ENCODE assay signal across 1 cellular context in genomic region chr7:55255501-55256445, GRCh38.
TF ChIP-seq lines count a peak whose summit lies in the region.

No MANE protein-coding gene starts in this region.

TF ChIP-seq in K562, 482 proteins besides CTCF, POLR2A, EP300 and RAD21 (continued from another document and continues in another):
- TF ChIP-seq SFPQ (IDR thresholded peaks at IDR 0.05; ENCODE audit: low read depth, low read length): no peak
- TF ChIP-seq ZNF316 (IDR thresholded peaks at IDR 0.05): no peak
- TF ChIP-seq ZNF699 (CRISPR knock-in tag; IDR thresholded peaks at IDR 0.05; ENCODE audit: insufficient replicate concordance): no peak
- TF ChIP-seq ELK1 (CRISPR knock-in tag; IDR thresholded peaks at IDR 0.05): no peak
- TF ChIP-seq JUNB (CRISPR knock-in tag; conservative IDR thresholded peaks at IDR 0.05): no peak
- TF ChIP-seq CREB5 (CRISPR knock-in tag; IDR thresholded peaks at IDR 0.05): no peak
- TF ChIP-seq MYC (IDR thresholded peaks at IDR 0.05; ENCODE audit: low read depth, low read length): no peak
- TF ChIP-seq MYC (CRISPR knock-in tag; IDR thresholded peaks at IDR 0.05; ENCODE audit: borderline replicate concordance, low read depth): no peak
- peak; percentile 94 for TF ChIP-seq RB1 (IDR thresholded peaks at IDR 0.05; ENCODE audit: low read depth)
- no peak for TF ChIP-seq CBX2 (IDR thresholded peaks at IDR 0.05; ENCODE audit: insufficient read depth, low read length, poor library complexity, severe bottlenecking)
- no peak for TF ChIP-seq GTF2F1 (IDR thresholded peaks at IDR 0.05; ENCODE audit: low read depth, low read length)
- TF ChIP-seq ZNF140 (CRISPR knock-in tag; IDR thresholded peaks at IDR 0.05): no peak
- TF ChIP-seq HMGXB4 (CRISPR knock-in tag; IDR thresholded peaks at IDR 0.05): no peak
- no peak for TF ChIP-seq GTF2E2 (tag; IDR thresholded peaks at IDR 0.05)
- TF ChIP-seq ZNF12 (CRISPR knock-in tag; IDR thresholded peaks at IDR 0.05): no peak
- TF ChIP-seq NUFIP1 (IDR thresholded peaks at IDR 0.05; ENCODE audit: partially characterized antibody): no peak
- no peak for TF ChIP-seq ZSCAN29 (IDR thresholded peaks at IDR 0.05)
- no peak for TF ChIP-seq ETS2 (tag; IDR thresholded peaks at IDR 0.05; ENCODE audit: borderline replicate concordance, poor library complexity, severe bottlenecking)
- no peak for TF ChIP-seq PRMT5 (CRISPR knock-in tag; IDR thresholded peaks at IDR 0.05)
- no peak for TF ChIP-seq ZNF740 (CRISPR knock-in tag; IDR thresholded peaks at IDR 0.05)
- no peak for TF ChIP-seq ZNF740 (tag; IDR thresholded peaks at IDR 0.05)
- TF ChIP-seq TAF7 (tag; IDR thresholded peaks at IDR 0.05): no peak
- no peak for TF ChIP-seq ZNF707 (CRISPR knock-in tag; conservative IDR thresholded peaks at IDR 0.05)
- no peak for TF ChIP-seq ZBTB43 (CRISPR knock-in tag; IDR thresholded peaks at IDR 0.05)
- TF ChIP-seq ETV1 (tag; conservative IDR thresholded peaks at IDR 0.05; ENCODE audit: low read depth): peak; percentile 55
- TF ChIP-seq ZNF518B (CRISPR knock-in tag; IDR thresholded peaks at IDR 0.05): no peak
- no peak for TF ChIP-seq NONO (IDR thresholded peaks at IDR 0.05; ENCODE audit: low read depth in 2 of 2, low read length in 1 of 2)
- no peak for TF ChIP-seq ZNF609 (CRISPR knock-in tag; IDR thresholded peaks at IDR 0.05; ENCODE audit: borderline replicate concordance)
- TF ChIP-seq SLC30A9 (CRISPR knock-in tag; IDR thresholded peaks at IDR 0.05): no peak
- no peak for TF ChIP-seq CHAMP1 (IDR thresholded peaks at IDR 0.05)
- TF ChIP-seq EZH2 (IDR thresholded peaks at IDR 0.05; ENCODE audit: borderline replicate concordance, low read depth, low read length): no peak
- no peak for TF ChIP-seq ZKSCAN1 (IDR thresholded peaks at IDR 0.05; ENCODE audit: low read depth, low read length)
- no peak for TF ChIP-seq HDAC1 (IDR thresholded peaks at IDR 0.05)
- no peak for TF ChIP-seq HSF4 (CRISPR knock-in tag; IDR thresholded peaks at IDR 0.05; ENCODE audit: borderline replicate concordance)
- TF ChIP-seq THRAP3 (IDR thresholded peaks at IDR 0.05; ENCODE audit: borderline replicate concordance): no peak
- TF ChIP-seq GATAD2B (IDR thresholded peaks at IDR 0.05; ENCODE audit: borderline replicate concordance): no peak
- no peak for TF ChIP-seq KLF1 (tag; IDR thresholded peaks at IDR 0.05)
- no peak for TF ChIP-seq PHF21A (IDR thresholded peaks at IDR 0.05; ENCODE audit: borderline replicate concordance, low read depth)
- no peak for TF ChIP-seq ZNF24 (IDR thresholded peaks at IDR 0.05)
- no peak for TF ChIP-seq SETDB1 (IDR thresholded peaks at IDR 0.05; ENCODE audit: low read length)
- TF ChIP-seq IFI16 (CRISPR knock-in tag; IDR thresholded peaks at IDR 0.05): no peak
- no peak for TF ChIP-seq ZNF584 (CRISPR knock-in tag; IDR thresholded peaks at IDR 0.05; ENCODE audit: low read depth)
- 0 out of 2 replicates have a peak, but pooled peaks have one; percentile 40 for TF ChIP-seq BHLHE40 (IDR thresholded peaks at IDR 0.05; ENCODE audit: low read length)
- no peak for TF ChIP-seq ZNF253 (CRISPR knock-in tag; conservative IDR thresholded peaks at IDR 0.05)
- peak; percentile 60 to 65 for TF ChIP-seq NRF1 (conservative IDR thresholded peaks at IDR 0.05 in 1 of 2, IDR thresholded peaks at IDR 0.05 in 1 of 2)
- no peak for TF ChIP-seq U2AF1 (optimal IDR thresholded peaks at IDR 0.05; ENCODE audit: low read depth, low read length)
- no peak for TF ChIP-seq ZC3H4 (CRISPR knock-in tag; IDR thresholded peaks at IDR 0.05; ENCODE audit: borderline replicate concordance)
- TF ChIP-seq HLTF (IDR thresholded peaks at IDR 0.05): no peak
- TF ChIP-seq HNRNPLL (IDR thresholded peaks at IDR 0.05; ENCODE audit: low read depth, low read length, poor library complexity, severe bottlenecking): no peak
- TF ChIP-seq CXXC5 (CRISPR knock-in tag; IDR thresholded peaks at IDR 0.05): peak; percentile 39; the same call in 1 of the 2 replicates
- TF ChIP-seq RAD51 (IDR thresholded peaks at IDR 0.05; ENCODE audit: borderline replicate concordance, low read depth): peak; percentile 51; the same call in 1 of the 2 replicates
